In genomic region chr7:148963583-148964509, GRCh38 we compare ENCODE assay signal across 7 cellular contexts.
DNase-seq lines count a peak whose midpoint lies in the region; ATAC-seq and TF ChIP-seq lines count a peak whose summit lies in the region.

No MANE protein-coding gene starts in this region.

- no peak for TF ChIP-seq CTCF in epithelial cell of proximal tubule (conservative IDR thresholded peaks at IDR 0.05; ENCODE audit: low read depth, low read length)

- DNase-seq in SJCRH30 (peak; percentile 36 to 63), epithelial cell of proximal tubule (ENCODE audit: low read depth) (no peak), occipital lobe (lab: John Stamatoyannopoulos, UW) (peak; percentile 8), ecto neural progenitor cell (ENCODE audit: low spot score) (no peak), NCI-H2171 treated with DMSO at 0.1 percent for 48 hours (lab: John Stamatoyannopoulos, UW) (no peak)

- H3K27me3 ChIP-seq in SJCRH30 = peaks cover 5% of the 10 kb centered on the region; the same call in 1 of the 2 replicates

- no peak overlapping the region; the same call in 1 of the 2 replicates for H3K27ac ChIP-seq in SJCRH30

- ATAC-seq in GM19438 (IDR thresholded peaks at IDR 0.05; ENCODE audit: low read depth, unreplicated experiment) (peak; percentile 6), HG02798 (IDR thresholded peaks at IDR 0.05; ENCODE audit: poor library complexity, unreplicated experiment) (no peak)

- H3K4me3 ChIP-seq in SJCRH30 (peak overlapping the region; percentile 61), epithelial cell of proximal tubule (ENCODE audit: low read depth, low read length) (peak overlapping the region; percentile 67)

- H3K36me3 ChIP-seq in SJCRH30 = no peaks in the 10 kb centered on the region

- H3K9me3 ChIP-seq in SJCRH30 (replicated peaks) = no peaks in the 10 kb centered on the region

- H3K4me1 ChIP-seq in SJCRH30 = peaks cover 4% of the 10 kb centered on the region; the same call in 1 of the 2 replicates

Comparison
In these comparisons a context has a peak if more than half of its experiments do, and no peak if none do; other contexts are left out.
1. DNase-seq: peak in SJCRH30 (2 of 2) and occipital lobe (single experiment); none in epithelial cell of proximal tubule (single experiment), ecto neural progenitor cell (single experiment) and NCI-H2171 treated with DMSO at 0.1 percent for 48 hours (single experiment).